ENCODE assay signal across 8 cellular contexts in genomic region chr5:60699549-60700346, GRCh38. TPM values are rescaled to one million over a fixed set of nuclear protein-coding genes. Genes with fewer than 3 reads are reported as not detected.
A peak's percentile ranks its signal among the peaks of the same experiment; 100 is the strongest.
DNase-seq lines count a peak whose midpoint lies in the region; ATAC-seq and TF ChIP-seq lines count a peak whose summit lies in the region.

Gene DEPDC1B, minus strand, starts transcription at chr5:60700166. Its CDS starts 73 bp downstream, at chr5:60700093.

- H3K27me3 Mint-ChIP-seq in IgD-negative memory B cell: no peaks in the 10 kb centered on the region

- peaks cover 4 to 7% (median 5%) of the 10 kb centered on the region in 3 donors for H3K4me1 Mint-ChIP-seq in IgD-negative memory B cell

- H3K9ac ChIP-seq in mucosa of stomach (ENCODE audit: low read length): peak within 1 kb of the TSS; percentile 85

- peak; percentile 49 for TF ChIP-seq CTCF in epithelial cell of proximal tubule (conservative IDR thresholded peaks at IDR 0.05; ENCODE audit: low read depth, low read length)

- peaks cover 2% of the 10 kb centered on the region for H3K36me3 Mint-ChIP-seq in IgD-negative memory B cell

- H3K36me3 ChIP-seq in mucosa of stomach (ENCODE audit: control insufficient read depth, insufficient read depth, low read length): no peaks in the 10 kb centered on the region

- H3K9me3 Mint-ChIP-seq in IgD-negative memory B cell: no peaks in the 10 kb centered on the region

- peak within 1 kb of the TSS; percentile 30 to 84 (median 44) for H3K27ac Mint-ChIP-seq in IgD-negative memory B cell

- no peaks in the 10 kb centered on the region for H3K27me3 ChIP-seq in mucosa of stomach (ENCODE audit: control insufficient read depth, insufficient read depth, low read length)

- DNase-seq in DMS53 treated with DMSO at 0.1 percent for 48 hours (lab: John Stamatoyannopoulos, UW; ENCODE audit: unreplicated experiment) (peak; percentile 75), OCI-M2 (lab: John Stamatoyannopoulos, UW; ENCODE audit: unreplicated experiment) (peak; percentile 29), activated T-cell treated with anti-CD3 and anti-CD28 coated beads for 4 hours (peak; percentile 80), epithelial cell of proximal tubule (ENCODE audit: low read depth) (no peak)
- peak; percentile 91 for DNase-seq in stimulated activated CD8-positive, alpha-beta memory T cell treated with anti-CD3 and anti-CD28 coated beads, Interleukin-4, amount 100 ng/mL, for 48 hours

- H3K4me3 ChIP-seq in epithelial cell of proximal tubule (ENCODE audit: low read depth, low read length): peak within 1 kb of the TSS; percentile 70
- peak within 1 kb of the TSS; percentile 90 for H3K4me3 ChIP-seq in mucosa of stomach (ENCODE audit: low read length)

- no peaks in the 10 kb centered on the region for H3K9me3 ChIP-seq in mucosa of stomach (ENCODE audit: control insufficient read depth, low read length)

- H3K4me3 Mint-ChIP-seq in IgD-negative memory B cell: peak within 1 kb of the TSS; percentile 85 to 94 (median 92)

- H3K4me1 ChIP-seq in mucosa of stomach (ENCODE audit: control insufficient read depth, insufficient read depth, low read length): peaks cover 6% of the 10 kb centered on the region

- ATAC-seq in GM21576 (IDR thresholded peaks at IDR 0.05; ENCODE audit: unreplicated experiment): peak; percentile 91

RNA-seq across cellular contexts. Expression of gene DEPDC1B, which starts in this region (rescaled TPM):
- polyA plus RNA-seq in IgD-negative memory B cell: 0.23 TPM
- 21.4 and 38.6 TPM in 2 replicates for total RNA-seq in epithelial cell of proximal tubule
